In the genomic region with DNA sequence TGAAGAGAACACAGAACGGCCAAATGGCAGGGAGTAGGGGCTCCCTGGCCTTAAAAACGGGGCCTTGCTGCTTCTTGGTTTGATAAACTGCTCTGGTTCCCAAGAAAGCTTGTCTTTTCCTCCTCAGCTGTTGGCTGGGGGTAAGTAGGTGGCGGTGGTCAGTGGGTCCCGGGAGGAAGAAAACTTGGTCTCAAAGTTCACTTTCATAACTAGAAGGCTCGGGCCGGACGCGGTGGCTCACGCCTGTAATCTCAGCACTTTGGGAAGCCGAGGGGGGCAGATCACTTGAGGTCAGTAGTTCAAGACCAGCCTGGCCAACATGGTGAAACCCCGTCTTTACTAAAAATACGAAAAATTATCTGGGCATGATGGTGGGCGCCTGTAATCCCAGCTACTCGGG, we compare ENCODE assay signal across 9 cellular contexts. TPM values are rescaled to one million over a fixed set of nuclear protein-coding genes. Genes with fewer than 3 reads are reported as not detected.
DNase-seq lines count a peak whose midpoint lies in the region; FAIRE-seq and TF ChIP-seq lines count a peak whose summit lies in the region.
"Had no signal": no experiment of that assay in that cellular context is flagged by ENCODE, and none has a peak within 500 bp of the region (broad histone marks: within the 10 kb centered on the region; RNA-seq: fewer than 3 reads in every experiment).

No MANE protein-coding gene starts in this region.

- H4K20me1 ChIP-seq in BLaER1: no peaks in the 10 kb centered on the region

- intact Hi-C loops in posterior cingulate gyrus (cut with DNase I): loop anchor here (2.0 to 5.0 kb wide), 5 partner anchors 66 to 481 kb away; no protein-coding TSS in a partner anchor

- no peak overlapping the region for H3K27ac ChIP-seq in BLaER1
- 0 out of 2 replicates have a peak overlapping the region, but pooled peaks have one; percentile 67 for H3K27ac ChIP-seq in VCaP

- H3K9me3 Mint-ChIP-seq in osteocyte (ENCODE audit: unreplicated experiment): no peaks in the 10 kb centered on the region
- H3K9me3 Mint-ChIP-seq in activated naive CD4-positive, alpha-beta T cell treated with anti-CD3 and anti-CD28 coated beads, Interleukin-2, amount 10 ng/mL, durations not matched to agents 7 days and 5 days: no peaks in the 10 kb centered on the region

- H3K27me3 Mint-ChIP-seq in osteocyte (ENCODE audit: unreplicated experiment): no peaks in the 10 kb centered on the region
- H3K27me3 Mint-ChIP-seq in activated naive CD4-positive, alpha-beta T cell treated with anti-CD3 and anti-CD28 coated beads, Interleukin-2, amount 10 ng/mL, durations not matched to agents 7 days and 5 days: peaks cover 14% of the 10 kb centered on the region

- peaks cover 18% of the 10 kb centered on the region for H3K4me1 Mint-ChIP-seq in osteocyte (ENCODE audit: unreplicated experiment)
- H3K4me1 Mint-ChIP-seq in activated naive CD4-positive, alpha-beta T cell treated with anti-CD3 and anti-CD28 coated beads, Interleukin-2, amount 10 ng/mL, durations not matched to agents 7 days and 5 days: peaks cover 14% of the 10 kb centered on the region

- H3K36me3 ChIP-seq in BLaER1: no peaks in the 10 kb centered on the region
- no peaks in the 10 kb centered on the region for H3K36me3 ChIP-seq in H7 (replicated peaks; ENCODE audit: control insufficient read depth, insufficient read depth, low read length)
- H3K36me3 ChIP-seq: BE2C had no signal

- no peak overlapping the region for H3K4me3 ChIP-seq in BLaER1
- H3K4me3 ChIP-seq in H7 (ENCODE audit: insufficient read depth, low read depth, low read length): no peak overlapping the region

- CTCF ChIA-PET in activated naive CD4-positive, alpha-beta T cell treated with anti-CD3 and anti-CD28 coated beads, Interleukin-2, amount 10 ng/mL, durations not matched to agents 7 days and 5 days (lab: Charles Lee): interaction anchor here (0.7 to 2.2 kb wide), 5 partner anchors 47 to 314 kb away, joined by 3 to 8 read pairs (median 3); a partner anchor contains a TSS

- H3K4me3 Mint-ChIP-seq in osteocyte (ENCODE audit: unreplicated experiment): no peak overlapping the region
- H3K4me3 Mint-ChIP-seq in activated naive CD4-positive, alpha-beta T cell treated with anti-CD3 and anti-CD28 coated beads, Interleukin-2, amount 10 ng/mL, durations not matched to agents 7 days and 5 days: no peak overlapping the region

- peak overlapping the region; percentile 89; the same call in 1 of the 2 replicates for H3K4me2 ChIP-seq in BLaER1

- no peak overlapping the region for H3K9ac ChIP-seq in BLaER1

- TF ChIP-seq POLR2A in GM12892 (IDR thresholded peaks at IDR 0.05; ENCODE audit: low read depth, low read length): no peak

- H3K4me1 ChIP-seq in BLaER1: peaks cover 12% of the 10 kb centered on the region

- no peaks in the 10 kb centered on the region for H3K36me3 Mint-ChIP-seq in osteocyte (ENCODE audit: unreplicated experiment)
- no peaks in the 10 kb centered on the region for H3K36me3 Mint-ChIP-seq in activated naive CD4-positive, alpha-beta T cell treated with anti-CD3 and anti-CD28 coated beads, Interleukin-2, amount 10 ng/mL, durations not matched to agents 7 days and 5 days

- H3K27ac Mint-ChIP-seq in osteocyte (ENCODE audit: unreplicated experiment): no peak overlapping the region
- no peak overlapping the region for H3K27ac Mint-ChIP-seq in activated naive CD4-positive, alpha-beta T cell treated with anti-CD3 and anti-CD28 coated beads, Interleukin-2, amount 10 ng/mL, durations not matched to agents 7 days and 5 days

- DNase-seq in H7: peak; percentile 13
- DNase-seq in osteocyte (ENCODE audit: extremely low spot score, unreplicated experiment): peak; percentile 46
- DNase-seq in GM12892 (ENCODE audit: insufficient read length): no peak
- DNase-seq in activated naive CD4-positive, alpha-beta T cell treated with anti-CD3 and anti-CD28 coated beads, Interleukin-2, amount 10 ng/mL, durations not matched to agents 7 days and 5 days: no peak
- no peak for DNase-seq in posterior cingulate gyrus
- DNase-seq in RCC 7860 (ENCODE audit: low spot score): no peak

- H3K27me3 ChIP-seq in BLaER1 (no peaks in the 10 kb centered on the region), H7 (ENCODE audit: control insufficient read depth, insufficient read depth, low read length) (no peaks in the 10 kb centered on the region; the same call in 1 of the 2 replicates)
- H3K27me3 ChIP-seq: BE2C had no signal

- FAIRE-seq in GM12892 (lab: Jason Lieb, UNC) (no peak), RCC 7860 (lab: Jason Lieb, UNC) (no peak)

- no peaks in the 10 kb centered on the region for H3K9me3 ChIP-seq in BLaER1
- H3K9me3 ChIP-seq: BE2C had no signal

- TF ChIP-seq CTCF in VCaP (conservative IDR thresholded peaks at IDR 0.05) (no peak), osteocyte (IDR thresholded peaks at IDR 0.05) (no peak)

RNA-seq across cellular contexts. Expression of a gene that starts 47.3 kb away (rescaled TPM):
- total RNA-seq in H7 (2014; rRNA removed; shearing (Covaris generic)): 12.2 and 15.7 TPM in 2 replicates
- total RNA-seq in osteocyte: 18.3 and 20.2 TPM in 2 replicates
- 14.9 TPM for polyA plus RNA-seq in GM12892 (2012; ENCODE audit: missing spikeins)

Comparison
In these comparisons a context has a peak if more than half of its experiments do, and no peak if none do; other contexts are left out.
1. DNase-seq: peak in H7 (single experiment) and osteocyte (single experiment); none in GM12892 (single experiment), activated naive CD4-positive, alpha-beta T cell treated with anti-CD3 and anti-CD28 coated beads, Interleukin-2, amount 10 ng/mL, durations not matched to agents 7 days and 5 days (single experiment), posterior cingulate gyrus (0 of 10) and RCC 7860 (single experiment).